26 cellular contexts compared by ENCODE assay signal in genomic region chr6:125491860-125492617, GRCh38.
"Had no signal": no experiment of that assay in that cellular context is flagged by ENCODE, and none has a peak within 500 bp of the region (broad histone marks: within the 10 kb centered on the region; RNA-seq: fewer than 3 reads in every experiment).

No MANE protein-coding gene starts in this region.

- H3K4me1 ChIP-seq: ascending aorta, body of pancreas, SJSA1 had no signal

- H3K27ac ChIP-seq: ascending aorta, body of pancreas, SJSA1 had no signal

- H3K36me3 Mint-ChIP-seq: activated CD8-positive, alpha-beta memory T cell treated with anti-CD3 and anti-CD28 coated beads, Interleukin-2, amount 10 ng/mL, durations not matched to agents 7 days and 5 days; activated naive CD4-positive, alpha-beta T cell treated with anti-CD3 and anti-CD28 coated beads, Interleukin-2, amount 50 U/mL, for 72 hours; WTC11 had no signal

- DNase-seq: activated CD4-positive, alpha-beta T cell treated with anti-CD3 and anti-CD28 coated beads for 48 hours; activated CD4-positive, alpha-beta T cell treated with anti-CD3 and anti-CD28 coated beads, Interleukin-2, amount 50 U/mL, for 4 hours; activated CD4-positive, CD25-positive, alpha-beta regulatory T cell treated with anti-CD3 and anti-CD28 coated beads, Interleukin-2, amount 50 U/mL, for 72 hours; activated CD8-positive, alpha-beta memory T cell treated with anti-CD3 and anti-CD28 coated beads, Interleukin-2, amount 10 ng/mL, durations not matched to agents 7 days and 5 days; activated effector memory CD4-positive, alpha-beta T cell treated with anti-CD3 and anti-CD28 coated beads, Interleukin-2, amount 50 U/mL, for 16 hours; activated naive CD4-positive, alpha-beta T cell treated with Interleukin-2 at 50 U/mL for 16 hours; activated naive CD8-positive, alpha-beta T cell treated with anti-CD3 and anti-CD28 coated beads, Interleukin-2, amount 50 U/mL, for 24 hours; activated T-cell treated with anti-CD3 and anti-CD28 coated beads, Interleukin-2, amount 50 U/mL, for 4 hours; amniotic stem cell; body of pancreas; central memory CD4-positive, alpha-beta T cell; MM.1S; NCI-H1105; NCI-H1436 treated with DMSO at 0.1 percent for 48 hours; NCI-H187 treated with DMSO at 0.1 percent for 48 hours; NCI-H2081 treated with DMSO at 0.1 percent for 48 hours; NCI-H446; NCI-H524; PC-3; SHP77; T-helper 17 cell; T-helper 9 cell had no signal

- H3K27ac Mint-ChIP-seq: activated CD8-positive, alpha-beta memory T cell treated with anti-CD3 and anti-CD28 coated beads, Interleukin-2, amount 10 ng/mL, durations not matched to agents 7 days and 5 days; activated naive CD4-positive, alpha-beta T cell treated with anti-CD3 and anti-CD28 coated beads, Interleukin-2, amount 50 U/mL, for 72 hours; activated naive CD8-positive, alpha-beta T cell treated with anti-CD3 and anti-CD28 coated beads, Interleukin-2, amount 50 U/mL, for 24 hours; T-helper 17 cell; WTC11 had no signal

- H3K4me3 ChIP-seq: ascending aorta, body of pancreas, SJSA1 had no signal

- H3K4me1 Mint-ChIP-seq: activated CD8-positive, alpha-beta memory T cell treated with anti-CD3 and anti-CD28 coated beads, Interleukin-2, amount 10 ng/mL, durations not matched to agents 7 days and 5 days; activated naive CD8-positive, alpha-beta T cell treated with anti-CD3 and anti-CD28 coated beads, Interleukin-2, amount 50 U/mL, for 24 hours; T-helper 17 cell; WTC11 had no signal

- H3K27me3 ChIP-seq: ascending aorta, body of pancreas, SJSA1 had no signal

- ATAC-seq: activated CD8-positive, alpha-beta memory T cell treated with anti-CD3 and anti-CD28 coated beads, Interleukin-2, amount 10 ng/mL, durations not matched to agents 7 days and 5 days; activated naive CD4-positive, alpha-beta T cell treated with anti-CD3 and anti-CD28 coated beads, Interleukin-2, amount 50 U/mL, for 72 hours; activated naive CD8-positive, alpha-beta T cell treated with anti-CD3 and anti-CD28 coated beads, Interleukin-2, amount 50 U/mL, for 24 hours; activated T-cell treated with anti-CD3 and anti-CD28 coated beads, Interleukin-2, amount 50 U/mL, for 4 hours; body of pancreas; PC-3; T-helper 17 cell; WTC11 had no signal

- H3K9me3 ChIP-seq: ascending aorta, body of pancreas, SJSA1 had no signal

- H3K4me3 Mint-ChIP-seq: activated CD8-positive, alpha-beta memory T cell treated with anti-CD3 and anti-CD28 coated beads, Interleukin-2, amount 10 ng/mL, durations not matched to agents 7 days and 5 days; activated naive CD8-positive, alpha-beta T cell treated with anti-CD3 and anti-CD28 coated beads, Interleukin-2, amount 50 U/mL, for 24 hours; activated T-cell treated with anti-CD3 and anti-CD28 coated beads, Interleukin-2, amount 50 U/mL, for 4 hours; T-helper 17 cell; WTC11 had no signal

- H3K36me3 ChIP-seq: ascending aorta, SJSA1 had no signal

- H3K9me3 Mint-ChIP-seq: activated naive CD4-positive, alpha-beta T cell treated with anti-CD3 and anti-CD28 coated beads, Interleukin-2, amount 50 U/mL, for 72 hours; activated naive CD8-positive, alpha-beta T cell treated with anti-CD3 and anti-CD28 coated beads, Interleukin-2, amount 50 U/mL, for 24 hours; activated T-cell treated with anti-CD3 and anti-CD28 coated beads, Interleukin-2, amount 50 U/mL, for 4 hours; WTC11 had no signal
